ENCODE assay signal across 1 cellular context in genomic region chr18:75089748-75090327, GRCh38.
TF ChIP-seq lines count a peak whose summit lies in the region.

No MANE protein-coding gene starts in this region.

TF ChIP-seq in K562, 482 proteins besides CTCF, POLR2A, EP300 and RAD21 (continued from another document):
- TF ChIP-seq ZNF407 (IDR thresholded peaks at IDR 0.05; ENCODE audit: low read depth) = no peak
- TF ChIP-seq MAZ (CRISPR knock-in tag; conservative IDR thresholded peaks at IDR 0.05 in 1 of 2, IDR thresholded peaks at IDR 0.05 in 1 of 2) = no peak
- no peak for TF ChIP-seq TAF7 (tag; IDR thresholded peaks at IDR 0.05)
- no peak for TF ChIP-seq ZNF318 (IDR thresholded peaks at IDR 0.05; ENCODE audit: borderline replicate concordance in 1 of 2, low read depth in 1 of 2)
- no peak for TF ChIP-seq C11orf30 (IDR thresholded peaks at IDR 0.05; ENCODE audit: low read depth)
- no peak for TF ChIP-seq ZBTB40 (IDR thresholded peaks at IDR 0.05)
- TF ChIP-seq ZBTB40 (CRISPR knock-in tag; IDR thresholded peaks at IDR 0.05) = no peak
- no peak for TF ChIP-seq TARDBP (IDR thresholded peaks at IDR 0.05)
- no peak for TF ChIP-seq POLR2G (IDR thresholded peaks at IDR 0.05; ENCODE audit: low read depth, low read length)
- TF ChIP-seq WHSC1 (IDR thresholded peaks at IDR 0.05; ENCODE audit: low read length) = no peak
- TF ChIP-seq NELFE (IDR thresholded peaks at IDR 0.05; ENCODE audit: insufficient read depth, insufficient read length) = no peak
- TF ChIP-seq MAFF (IDR thresholded peaks at IDR 0.05; ENCODE audit: low read length) = no peak
- no peak for TF ChIP-seq USF2 (CRISPR knock-in tag; IDR thresholded peaks at IDR 0.05)
